Comparison of ENCODE assay signal across 8 cellular contexts in genomic region chr13:20772401-20773131, GRCh38. TPM values are rescaled to one million over a fixed set of nuclear protein-coding genes. Genes with fewer than 3 reads are reported as not detected.
A peak's percentile ranks its signal among the peaks of the same experiment; 100 is the strongest.
DNase-seq lines count a peak whose midpoint lies in the region; ATAC-seq, FAIRE-seq and TF ChIP-seq lines count a peak whose summit lies in the region.

No MANE protein-coding gene starts in this region.

- CTCF ChIA-PET in HepG2 (lab: Yijun Ruan, JAX; ENCODE audit: low intra/inter-chr PET ratio, low total read pairs), result no interaction called here

- H3K9me3 ChIP-seq in left ventricle myocardium inferior (replicated peaks), result peaks cover 23% of the 10 kb centered on the region
- no peaks in the 10 kb centered on the region; the same call in 1 of the 2 replicates for H3K9me3 ChIP-seq in HepG2 (ENCODE audit: low read length)

- DNase-seq in left ventricle myocardium inferior (no peak), left cardiac atrium (no peak), HepG2 (ENCODE audit: low spot score) (no peak), NCI-H1694 (lab: John Stamatoyannopoulos, UW) (no peak)
- no peak for DNase-seq in activated naive CD4-positive, alpha-beta T cell treated with anti-CD3 and anti-CD28 coated beads, Interleukin-2, amount 50 U/mL, for 72 hours (ENCODE audit: low spot score in 2 of 2)

- peak overlapping the region; percentile 95 for H3K27ac ChIP-seq in left ventricle myocardium inferior (replicated peaks)
- H3K27ac ChIP-seq in HepG2 (ENCODE audit: extremely low read length, insufficient read depth, low read length), result peak overlapping the region; percentile 98
- no peak overlapping the region for H3K27ac ChIP-seq in urinary bladder (ENCODE audit: low read depth)

- 76% methylated on average over 10 of the region's 10 CpGs for WGBS in HepG2 (ENCODE audit: low lambda C conversion rate)
- WGBS in urinary bladder, result 86% methylated on average over 10 of the region's 10 CpGs

- in situ Hi-C loops in HepG2 (cut with HindIII; ENCODE audit: extremely low pct_ligation_motif_present, low pct_unique_long_range_greater_than_20kb), result no loop called here

- H3K27ac Mint-ChIP-seq in activated naive CD4-positive, alpha-beta T cell treated with anti-CD3 and anti-CD28 coated beads, Interleukin-2, amount 50 U/mL, for 72 hours, result peak overlapping the region; percentile 91 to 99

- H2AFZ ChIP-seq in HepG2 (ENCODE audit: low read length), result no peak overlapping the region

- TF ChIP-seq POLR2A in HepG2 (IDR thresholded peaks at IDR 0.05; ENCODE audit: insufficient read depth in 1 of 2, low read depth in 2 of 2, low read length in 2 of 2), result no peak

- no peaks in the 10 kb centered on the region for H4K20me1 ChIP-seq in HepG2 (ENCODE audit: insufficient read depth, low read length)

- ATAC-seq in left cardiac atrium, result no peak
- no peak for ATAC-seq in activated naive CD4-positive, alpha-beta T cell treated with anti-CD3 and anti-CD28 coated beads, Interleukin-2, amount 50 U/mL, for 72 hours
- ATAC-seq in HepG2, result no peak
- ATAC-seq in GM19395 (IDR thresholded peaks at IDR 0.05; ENCODE audit: unreplicated experiment), result no peak
- no peak for ATAC-seq in HG02678 (IDR thresholded peaks at IDR 0.05; ENCODE audit: unreplicated experiment)

- peaks cover 21% of the 10 kb centered on the region for H3K4me1 ChIP-seq in left ventricle myocardium inferior
- peaks cover 41% of the 10 kb centered on the region for H3K4me1 ChIP-seq in HepG2 (ENCODE audit: insufficient read depth, low read length)
- no peaks in the 10 kb centered on the region for H3K4me1 ChIP-seq in urinary bladder (ENCODE audit: insufficient read depth)

- peak overlapping the region; percentile 92 for H3K9ac ChIP-seq in HepG2 (ENCODE audit: insufficient read depth, low read depth, low read length)

- peaks cover 29% of the 10 kb centered on the region for H3K36me3 ChIP-seq in left ventricle myocardium inferior
- no peaks in the 10 kb centered on the region for H3K36me3 ChIP-seq in HepG2 (replicated peaks in 1 of 2; ENCODE audit: control insufficient read depth in 1 of 2, insufficient read depth in 2 of 2, low read length in 2 of 2)
- H3K36me3 ChIP-seq in urinary bladder (ENCODE audit: insufficient read depth), result peaks cover 3% of the 10 kb centered on the region

- BruUV-seq in HepG2 (replicated peaks; lab: Mats Ljungman, UMichigan), result no TSS peak

- H3K79me2 ChIP-seq in HepG2 (ENCODE audit: insufficient read depth, low read length), result peaks cover 14% of the 10 kb centered on the region

- TF ChIP-seq EP300 in HepG2 (IDR thresholded peaks at IDR 0.05; ENCODE audit: low read depth in 2 of 2, low read length in 2 of 2) (no peak), HepG2 (CRISPR knock-in tag; IDR thresholded peaks at IDR 0.05; ENCODE audit: borderline replicate concordance) (no peak)

- H3K4me3 ChIP-seq in left ventricle myocardium inferior (peak overlapping the region; percentile 79), HepG2 (replicated peaks in 1 of 3; ENCODE audit: insufficient read depth in 1 of 3, low read depth in 2 of 3, low read length in 3 of 3) (peak overlapping the region; percentile 70 to 86 (median 74)), urinary bladder (ENCODE audit: low read depth, low read length) (peak overlapping the region; percentile 68)

- no peak for FAIRE-seq in HepG2 (lab: Jason Lieb, UNC)

- no peak for TF ChIP-seq RAD21 in HepG2 (CRISPR knock-in tag; IDR thresholded peaks at IDR 0.05)

- H3K4me2 ChIP-seq in HepG2 (ENCODE audit: low read depth, low read length), result peak overlapping the region; percentile 91

- intact Hi-C loops in left ventricle myocardium inferior (cut with micrococcal nuclease), result no loop called here
- intact Hi-C loops in left cardiac atrium (cut with DNase I), result loop anchor here in 1 of 2 donors (10.0 kb wide), 1 partner anchor 52 kb away; no protein-coding TSS in a partner anchor
- intact Hi-C loops in HepG2 (cut with micrococcal nuclease; ENCODE audit: unreplicated experiment), result loop anchor here (5.0 kb wide), 1 partner anchor 275 kb away; no protein-coding TSS in a partner anchor

- H3K36me3 Mint-ChIP-seq in activated naive CD4-positive, alpha-beta T cell treated with anti-CD3 and anti-CD28 coated beads, Interleukin-2, amount 50 U/mL, for 72 hours, result peaks cover 40 to 68% of the 10 kb centered on the region in 2 donors

- TF ChIP-seq CTCF in left ventricle myocardium inferior (IDR thresholded peaks at IDR 0.05; ENCODE audit: borderline replicate concordance) (no peak), HepG2 (CRISPR knock-in tag; IDR thresholded peaks at IDR 0.05) (no peak)

- H3K27me3 ChIP-seq in left ventricle myocardium inferior (ENCODE audit: low read depth), result no peaks in the 10 kb centered on the region
- no peaks in the 10 kb centered on the region for H3K27me3 ChIP-seq in HepG2 (ENCODE audit: control insufficient read depth in 1 of 2, insufficient read depth in 2 of 2, low read length in 2 of 2)

- H3K9me3 Mint-ChIP-seq in activated naive CD4-positive, alpha-beta T cell treated with anti-CD3 and anti-CD28 coated beads, Interleukin-2, amount 50 U/mL, for 72 hours, result peaks cover 16 to 22% of the 10 kb centered on the region in 2 donors

- POLR2A ChIA-PET in HepG2 (lab: Yijun Ruan, JAX), result interaction anchor here (0.5 kb wide), 1 partner anchor 62 kb away, joined by 3 read pairs; no protein-coding TSS in a partner anchor

TF ChIP-seq in HepG2, 621 proteins besides CTCF, POLR2A, EP300 and RAD21 (continues in another document):
- TF ChIP-seq ZHX1 (CRISPR knock-in tag; IDR thresholded peaks at IDR 0.05; ENCODE audit: low read depth), result no peak
- no peak for TF ChIP-seq HDAC1 (CRISPR knock-in tag; IDR thresholded peaks at IDR 0.05)
- no peak for TF ChIP-seq ISX (CRISPR knock-in tag; conservative IDR thresholded peaks at IDR 0.05)
- TF ChIP-seq KDM2A (CRISPR knock-in tag; IDR thresholded peaks at IDR 0.05; ENCODE audit: borderline replicate concordance, low read depth), result no peak
- no peak for TF ChIP-seq BORCS8-MEF2B (CRISPR knock-in tag; IDR thresholded peaks at IDR 0.05)

RNA-seq across cellular contexts. Expression of gene EEF1AKMT1, which starts 1.2 kb away (rescaled TPM):
- total RNA-seq in left ventricle myocardium inferior, result 10.1 TPM
- 10 to 100 TPM in 1 of 2 donors, 1 to 10 TPM in 1; 9.4 to 13.1 TPM for total RNA-seq in left cardiac atrium
- total RNA-seq in activated naive CD4-positive, alpha-beta T cell treated with anti-CD3 and anti-CD28 coated beads, Interleukin-2, amount 50 U/mL, for 72 hours, result 10 to 100 TPM in 1 of 2 donors, 1 to 10 TPM in 1; 8.5 to 19.1 TPM
- 16.1 and 23.5 TPM in 2 replicates for total RNA-seq in HepG2 (2016; rRNA removed; fragmentation: Illumina TruSeq; extraction: Trizol)
- 10.4 and 11.3 TPM in 2 replicates for total RNA-seq in HepG2 (2016; cell fraction: cytosol; rRNA removed; fragmentation: Illumina TruSeq; extraction: Trizol; ENCODE audit: low read depth)
- total RNA-seq in HepG2 (2016; cell fraction: insoluble cytoplasmic fraction; rRNA removed; fragmentation: Illumina TruSeq; extraction: Trizol), result 17.2 and 23.4 TPM in 2 replicates
- 11.2 and 13.3 TPM in 2 replicates for total RNA-seq in HepG2 (2016; cell fraction: membrane; rRNA removed; fragmentation: Illumina TruSeq; extraction: Trizol)
- 5.8 and 7.0 TPM in 2 replicates for total RNA-seq in HepG2 (2016; cell fraction: nucleus; rRNA removed; fragmentation: Illumina TruSeq; extraction: Trizol)
- 4.9 and 6.0 TPM in 2 replicates for polyA plus RNA-seq in HepG2 (2011; rRNA removed)
- polyA plus RNA-seq in HepG2 (2011; cell fraction: cytosol; rRNA removed), result 3.7 and 5.7 TPM in 2 replicates
- polyA plus RNA-seq in HepG2 (2011; cell fraction: nucleus; rRNA removed), result 2.5 and 3.8 TPM in 2 replicates
- polyA plus RNA-seq in HepG2 (2012), result 8.9 and 9.5 TPM in 2 replicates
- polyA plus RNA-seq in HepG2 (2016; cell fraction: cytosol; fragmentation: Illumina TruSeq; extraction: Trizol; ENCODE audit: low read depth), result 9.6 and 10.7 TPM in 2 replicates
- 28.0 and 28.9 TPM in 2 replicates for polyA plus RNA-seq in HepG2 (2016; cell fraction: insoluble cytoplasmic fraction; fragmentation: Illumina TruSeq; extraction: Trizol; ENCODE audit: low read depth)
- 10.6 and 13.7 TPM in 2 replicates for polyA plus RNA-seq in HepG2 (2016; cell fraction: membrane; fragmentation: Illumina TruSeq; extraction: Trizol; ENCODE audit: low read depth)
- polyA plus RNA-seq in HepG2 (2016; cell fraction: nucleus; fragmentation: Illumina TruSeq; extraction: Trizol; ENCODE audit: insufficient read depth, low read depth), result 10.0 and 13.0 TPM in 2 replicates
- 1.2 and 2.8 TPM in 2 replicates for polyA minus RNA-seq in HepG2 (2011; rRNA and poly(A)+ RNA removed; ENCODE audit: low replicate concordance)
- polyA minus RNA-seq in HepG2 (2011; cell fraction: cytosol; rRNA and poly(A)+ RNA removed), result 1.6 and 4.0 TPM in 2 replicates
- 5.5 and 6.7 TPM in 2 replicates for polyA minus RNA-seq in HepG2 (2011; cell fraction: nucleus; rRNA and poly(A)+ RNA removed)
- total RNA-seq in urinary bladder, result 13.5 TPM
- 12.8 TPM for polyA plus RNA-seq in urinary bladder
